Comparison of ENCODE assay signal across 16 cellular contexts in the genomic region with DNA sequence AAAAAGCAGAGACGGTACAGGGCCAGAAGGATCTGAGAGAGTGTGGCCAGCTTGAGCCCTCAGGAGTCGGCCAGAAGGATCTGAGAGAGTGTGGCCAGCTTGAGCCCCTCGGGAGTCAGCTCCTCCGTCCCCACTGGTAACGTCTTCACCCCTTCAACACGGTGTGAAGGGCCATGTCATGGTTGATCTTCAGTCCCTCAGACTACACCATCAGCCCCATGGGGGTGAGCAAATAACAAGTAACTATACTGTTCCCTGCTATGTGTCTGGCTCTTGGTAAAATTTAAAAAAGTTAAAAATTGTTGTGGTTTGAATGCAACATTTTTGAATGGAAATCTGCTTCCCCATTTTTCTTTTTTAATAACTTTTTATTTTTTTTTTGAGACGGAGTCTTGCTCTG. TPM values are rescaled to one million over a fixed set of nuclear protein-coding genes. Genes with fewer than 3 reads are reported as not detected.
DNase-seq lines count a peak whose midpoint lies in the region; ATAC-seq and TF ChIP-seq lines count a peak whose summit lies in the region.
"Had no signal": no experiment of that assay in that cellular context is flagged by ENCODE, and none has a peak within 500 bp of the region (broad histone marks: within the 10 kb centered on the region; RNA-seq: fewer than 3 reads in every experiment).

No MANE protein-coding gene starts in this region.

- H3K4me2 ChIP-seq in IMR-90 (ENCODE audit: low read depth, low read length) (no peak overlapping the region), neural progenitor cell (peak overlapping the region; percentile 86)

- H3K56ac ChIP-seq in IMR-90 (ENCODE audit: extremely low read depth, insufficient read depth, low read length): no peak overlapping the region

- peak overlapping the region; percentile 14 for H3K4me3 Mint-ChIP-seq in T-helper 2 cell treated with Interferon-gamma antibody and Interleukin-4, amounts not matched to agents 5 μg/mL and 100 μg/mL, for 36 hours
- peak overlapping the region in 4 of 5 experiments; percentile 60 to 95 (median 73) for H3K4me3 Mint-ChIP-seq in brain
- peak overlapping the region; percentile 96 for H3K4me3 Mint-ChIP-seq in neural progenitor cell

- H3F3A ChIP-seq in neural progenitor cell (ENCODE audit: low read depth): peaks cover 17% of the 10 kb centered on the region

- H3K9me1 ChIP-seq in IMR-90 (ENCODE audit: insufficient read depth, low read length): peaks cover 8% of the 10 kb centered on the region; the same call in 1 of the 2 replicates

- CTCF ChIA-PET in IMR-90 (lab: Yijun Ruan, JAX): no interaction called here

- H3K27me3 ChIP-seq in IMR-90 (ENCODE audit: control insufficient read depth, insufficient read depth, low read length) (no peaks in the 10 kb centered on the region), neural progenitor cell (no peaks in the 10 kb centered on the region)
- H3K27me3 ChIP-seq: left lung, neutrophil, right lobe of liver, upper lobe of right lung had no signal

- no peak overlapping the region for H2AK5ac ChIP-seq in IMR-90 (ENCODE audit: low read depth, low read length)

- TF ChIP-seq POLR2A in IMR-90 (IDR thresholded peaks at IDR 0.05; ENCODE audit: low read depth, low read length): no peak

- no peak overlapping the region for H3K27ac Mint-ChIP-seq in T-helper 2 cell treated with Interferon-gamma antibody and Interleukin-4, amounts not matched to agents 5 μg/mL and 100 μg/mL, for 36 hours
- H3K27ac Mint-ChIP-seq in brain (no peak overlapping the region), neural progenitor cell (no peak overlapping the region)

- no peak overlapping the region for H2BK120ac ChIP-seq in IMR-90 (ENCODE audit: low read depth, low read length)

- dilution Hi-C loops in IMR-90 (cut with HindIII; ENCODE audit: low sequenced_read_pairs, unreplicated experiment): no loop called here

- no CpG with 5 or more reads among the region's 7 CpGs for WGBS in IMR-90 (ENCODE audit: extremely low coverage in 2 of 2, insufficient read length in 1 of 2), 2 experiments

- H3K27ac ChIP-seq in IMR-90 (ENCODE audit: insufficient read depth, low read length): no peak overlapping the region
- H3K27ac ChIP-seq in neural progenitor cell: no peak overlapping the region

- H3K36me3 Mint-ChIP-seq in T-helper 2 cell treated with Interferon-gamma antibody and Interleukin-4, amounts not matched to agents 5 μg/mL and 100 μg/mL, for 36 hours (ENCODE audit: low read depth): peaks cover 76% of the 10 kb centered on the region
- H3K36me3 Mint-ChIP-seq in brain (peaks cover 99% of the 10 kb centered on the region), neural progenitor cell (peaks cover 57% of the 10 kb centered on the region)

- peaks cover 41% of the 10 kb centered on the region for H3K9me3 Mint-ChIP-seq in T-helper 2 cell treated with Interferon-gamma antibody and Interleukin-4, amounts not matched to agents 5 μg/mL and 100 μg/mL, for 36 hours
- peaks cover 59 to 92% (median 79%) of the 10 kb centered on the region in 5 experiments for H3K9me3 Mint-ChIP-seq in brain
- peaks cover 83% of the 10 kb centered on the region for H3K9me3 Mint-ChIP-seq in neural progenitor cell

- no peak overlapping the region for H2BK15ac ChIP-seq in IMR-90 (ENCODE audit: low read depth, low read length)

- 0 out of 2 replicates have a peak, but pooled peaks cover 2% of the 10 kb centered on the region for H3K4me1 ChIP-seq in IMR-90 (ENCODE audit: control insufficient read depth, insufficient read depth, low read length)
- peaks cover 16% of the 10 kb centered on the region for H3K4me1 ChIP-seq in neural progenitor cell

- H4K8ac ChIP-seq in IMR-90 (ENCODE audit: low read depth in 2 of 2, low read length in 2 of 2): no peak overlapping the region

- no peak overlapping the region for H2BK5ac ChIP-seq in IMR-90 (ENCODE audit: low read depth, low read length, poor library complexity, severe bottlenecking)

- no peak overlapping the region for H3K9ac ChIP-seq in IMR-90 (ENCODE audit: low read depth, low read length)
- H3K9ac ChIP-seq in neural progenitor cell: no peak overlapping the region

- H4K5ac ChIP-seq in IMR-90 (ENCODE audit: low read depth, low read length): no peak overlapping the region

- H3K4me1 Mint-ChIP-seq in T-helper 2 cell treated with Interferon-gamma antibody and Interleukin-4, amounts not matched to agents 5 μg/mL and 100 μg/mL, for 36 hours (ENCODE audit: low read depth): peaks cover 18% of the 10 kb centered on the region
- peaks cover 45% of the 10 kb centered on the region for H3K4me1 Mint-ChIP-seq in brain
- H3K4me1 Mint-ChIP-seq in neural progenitor cell: peaks cover 3% of the 10 kb centered on the region

- H2AK9ac ChIP-seq in IMR-90 (replicated peaks; ENCODE audit: low read depth, low read length, poor library complexity): peak overlapping the region; percentile 61

- H3K36me3 ChIP-seq in IMR-90 (ENCODE audit: control insufficient read depth, insufficient read depth, low read length) (peaks cover 32% of the 10 kb centered on the region), neural progenitor cell (peaks cover 14% of the 10 kb centered on the region)
- H3K36me3 ChIP-seq: neutrophil had no signal

- H4K20me1 ChIP-seq in IMR-90 (ENCODE audit: insufficient read depth, low read length): peaks cover 10% of the 10 kb centered on the region
- peaks cover 26% of the 10 kb centered on the region for H4K20me1 ChIP-seq in neural progenitor cell (ENCODE audit: low read depth)

- H3K23ac ChIP-seq in IMR-90 (ENCODE audit: low read depth, low read length): no peak overlapping the region

- ATAC-seq in IMR-90 (ENCODE audit: low read depth): no peak
- no peak for ATAC-seq in esophagus mucosa
- ATAC-seq: left lung, right lobe of liver, upper lobe of right lung had no signal

- no peak overlapping the region for H3K18ac ChIP-seq in IMR-90 (ENCODE audit: low read depth, low read length)

- no peak overlapping the region for H3K4ac ChIP-seq in IMR-90 (ENCODE audit: low read depth, low read length)

- no peak overlapping the region for H4K91ac ChIP-seq in IMR-90 (ENCODE audit: insufficient read depth, low read depth, low read length)

- H2BK20ac ChIP-seq in IMR-90 (ENCODE audit: low read depth, low read length): no peak overlapping the region

- H2AFZ ChIP-seq in IMR-90 (replicated peaks; ENCODE audit: low read length, poor library complexity): no peak overlapping the region
- no peak overlapping the region for H2AFZ ChIP-seq in neural progenitor cell (replicated peaks)

- no peaks in the 10 kb centered on the region for H3K27me3 Mint-ChIP-seq in T-helper 2 cell treated with Interferon-gamma antibody and Interleukin-4, amounts not matched to agents 5 μg/mL and 100 μg/mL, for 36 hours (ENCODE audit: low read depth)
- H3K27me3 Mint-ChIP-seq in brain: peaks cover 12% of the 10 kb centered on the region
- peaks cover 9% of the 10 kb centered on the region for H3K27me3 Mint-ChIP-seq in neural progenitor cell (ENCODE audit: insufficient read depth, low read depth)

- intact Hi-C loops in IMR-90 (cut with micrococcal nuclease): loop anchor here (5.0 kb wide), 1 partner anchor 95 kb away; a partner anchor contains a TSS

- TF ChIP-seq CTCF in IMR-90 (conservative IDR thresholded peaks at IDR 0.05; ENCODE audit: low read depth, low read length) (no peak), brain (conservative IDR thresholded peaks at IDR 0.05) (no peak), neural progenitor cell (IDR thresholded peaks at IDR 0.05) (no peak)

- H3K79me1 ChIP-seq in IMR-90 (ENCODE audit: low read depth in 1 of 2, low read length in 2 of 2): peaks cover 36 to 56% of the 10 kb centered on the region in 2 experiments

- H3K9me3 ChIP-seq in IMR-90 (ENCODE audit: control insufficient read depth, insufficient read depth, low read length) (peaks cover 39% of the 10 kb centered on the region), neural progenitor cell (ENCODE audit: low read depth) (no peaks in the 10 kb centered on the region)

- in situ Hi-C loops in IMR-90 (cut with MboI; ENCODE audit: low sequenced_read_pairs) (no loop called here), G401 (cut with HindIII; ENCODE audit: low sequenced_read_pairs) (no loop called here)

- no peak for TF ChIP-seq RAD21 in IMR-90 (IDR thresholded peaks at IDR 0.05; ENCODE audit: low read length)

- POLR2A ChIA-PET in IMR-90 (lab: Charles Lee; ENCODE audit: unreplicated experiment): no interaction called here

- BruUV-seq in IMR-90 (replicated peaks; lab: Mats Ljungman, UMichigan): no TSS peak

- DNase-seq in T-helper 2 cell treated with Interferon-gamma antibody and Interleukin-4, amounts not matched to agents 5 μg/mL and 100 μg/mL, for 36 hours (ENCODE audit: low spot score): no peak
- no peak for DNase-seq in T-helper 2 cell
- no peak for DNase-seq in IMR-90
- DNase-seq in neural progenitor cell (ENCODE audit: low spot score): no peak
- no peak for DNase-seq in kidney tubule cell (ENCODE audit: low spot score)
- DNase-seq in G401 (ENCODE audit: low spot score): no peak
- DNase-seq: activated CD8-positive, alpha-beta memory T cell treated with anti-CD3 and anti-CD28 coated beads, Interleukin-2, amount 50 U/mL, for 4 hours; GOT3; left lung; NCI-H1092; NCI-H2171 treated with DMSO at 0.1 percent for 48 hours; right lobe of liver; upper lobe of right lung had no signal

- peaks cover 54% of the 10 kb centered on the region for H3K79me2 ChIP-seq in neural progenitor cell (ENCODE audit: low read depth)

- H3K4me3 ChIP-seq in IMR-90 (ENCODE audit: insufficient read depth, low read depth, low read length) (no peak overlapping the region), neural progenitor cell (peak overlapping the region; percentile 81)

- H3K14ac ChIP-seq in IMR-90 (replicated peaks; ENCODE audit: low read depth, low read length): no peak overlapping the region

RNA-seq across cellular contexts. Expression of a gene that starts 1.6 kb away (rescaled TPM):
- total RNA-seq in IMR-90 (2012; rRNA removed) (3.9 and 4.4 TPM in 2 replicates), neural progenitor cell (ENCODE audit: low replicate concordance) (18.6 and 24.0 TPM in 2 replicates), esophagus mucosa (2.9 TPM)
- polyA plus RNA-seq in IMR-90 (2012; rRNA removed) (1.5 and 2.1 TPM in 2 replicates), brain (ENCODE audit: insufficient read depth, low read depth, low replicate concordance) (3.2 TPM)
- polyA plus RNA-seq in IMR-90 (2012; cell fraction: cytosol; rRNA removed): 0.74 and 0.92 TPM in 2 replicates
- polyA plus RNA-seq in IMR-90 (2012; cell fraction: nucleus; rRNA removed; ENCODE audit: low replicate concordance): 5.1 and 8.2 TPM in 2 replicates
- total RNA-seq in G401 (2014; rRNA removed; shearing (Covaris generic)): 5.2 and 6.5 TPM in 2 replicates

RNA-seq across cellular contexts. Expression of a gene that starts 28.0 kb away (rescaled TPM):
- total RNA-seq in IMR-90 (2012; rRNA removed) (30.8 and 33.0 TPM in 2 replicates), neural progenitor cell (ENCODE audit: low replicate concordance) (49.8 and 49.9 TPM in 2 replicates), esophagus mucosa (18.6 TPM)
- polyA plus RNA-seq in IMR-90 (2012; rRNA removed) (34.9 and 39.3 TPM in 2 replicates), brain (ENCODE audit: insufficient read depth, low read depth, low replicate concordance) (40.0 TPM)
- polyA plus RNA-seq in IMR-90 (2012; cell fraction: cytosol; rRNA removed): 35.9 and 46.5 TPM in 2 replicates
- 33.6 and 98.9 TPM in 2 replicates for polyA plus RNA-seq in IMR-90 (2012; cell fraction: nucleus; rRNA removed; ENCODE audit: low replicate concordance)
- total RNA-seq in G401 (2014; rRNA removed; shearing (Covaris generic)): 22.0 and 23.4 TPM in 2 replicates

RNA-seq across cellular contexts. Expression of a gene that starts 48.5 kb away (rescaled TPM):
- total RNA-seq in IMR-90 (2012; rRNA removed) (35.3 and 45.9 TPM in 2 replicates), neural progenitor cell (ENCODE audit: low replicate concordance) (86.0 and 104 TPM in 2 replicates), esophagus mucosa (20.0 TPM)
- polyA plus RNA-seq in IMR-90 (2012; rRNA removed) (14.4 and 19.3 TPM in 2 replicates), brain (ENCODE audit: insufficient read depth, low read depth, low replicate concordance) (38.9 TPM)
- polyA plus RNA-seq in IMR-90 (2012; cell fraction: cytosol; rRNA removed): 16.7 and 18.3 TPM in 2 replicates
- 21.0 and 21.4 TPM in 2 replicates for polyA plus RNA-seq in IMR-90 (2012; cell fraction: nucleus; rRNA removed; ENCODE audit: low replicate concordance)
- 51.5 and 64.3 TPM in 2 replicates for total RNA-seq in G401 (2014; rRNA removed; shearing (Covaris generic))

RNA-seq across cellular contexts. Expression of a gene that starts 49.6 kb away (rescaled TPM):
- total RNA-seq in IMR-90 (2012; rRNA removed): 1.9 and 2.5 TPM in 2 replicates
- 1.8 and 2.2 TPM in 2 replicates for polyA plus RNA-seq in IMR-90 (2012; rRNA removed)
- 1.1 and 1.4 TPM in 2 replicates for polyA plus RNA-seq in IMR-90 (2012; cell fraction: cytosol; rRNA removed)
- polyA plus RNA-seq in IMR-90 (2012; cell fraction: nucleus; rRNA removed; ENCODE audit: low replicate concordance): 1.7 and 2.3 TPM in 2 replicates
- 1.4 TPM for polyA plus RNA-seq in brain (ENCODE audit: insufficient read depth, low read depth, low replicate concordance)
- total RNA-seq in neural progenitor cell (ENCODE audit: low replicate concordance): 1.5 and 2.4 TPM in 2 replicates
- total RNA-seq in G401 (2014; rRNA removed; shearing (Covaris generic)): 2.9 and 3.7 TPM in 2 replicates
- total RNA-seq in esophagus mucosa: 2.5 TPM

Comparison
In these comparisons a context has a peak if more than half of its experiments do, and no peak if none do; other contexts are left out.
1. H3K4me3 Mint-ChIP-seq: peak in every context shown above with its lines; median percentile 96 in neural progenitor cell; 73 in brain; 14 in T-helper 2 cell treated with Interferon-gamma antibody and Interleukin-4, amounts not matched to agents 5 μg/mL and 100 μg/mL, for 36 hours.